In genomic region chr2:113500725-113501038, GRCh38 we compare ENCODE assay signal across 9 cellular contexts. TPM values are rescaled to one million over a fixed set of nuclear protein-coding genes. Genes with fewer than 3 reads are reported as not detected.
DNase-seq lines count a peak whose midpoint lies in the region; ATAC-seq and TF ChIP-seq lines count a peak whose summit lies in the region.
"Not testable (repeated sequence)": the region's sequence is repeated elsewhere in the genome, so short reads cannot be mapped to it uniquely, and the experiment has no call there.
"Had no signal": no experiment of that assay in that cellular context is flagged by ENCODE, and none has a peak within 500 bp of the region (broad histone marks: within the 10 kb centered on the region; RNA-seq: fewer than 3 reads in every experiment).

No MANE protein-coding gene starts in this region.

- POLR2A ChIA-PET in activated naive CD8-positive, alpha-beta T cell treated with anti-CD3 and anti-CD28 coated beads, Interleukin-2, amount 10 ng/mL, durations not matched to agents 7 days and 5 days (lab: Charles Lee) = not testable (repeated sequence)

- WGBS in esophagus muscularis mucosa = no CpG with 5 or more reads among the region's 8 CpGs

- H3K27ac Mint-ChIP-seq in CD4-positive, CD25-positive, alpha-beta regulatory T cell; activated naive CD8-positive, alpha-beta T cell treated with anti-CD3 and anti-CD28 coated beads, Interleukin-2, amount 10 ng/mL, durations not matched to agents 7 days and 5 days; natural killer cell treated with Interleukin-12 subunit alpha and Interleukin-12 subunit beta and Interleukin-15 and Interleukin-18, amount 100 ng/mL, for 72 hours: not testable (repeated sequence)

- H3K4me1 ChIP-seq in CD4-positive, CD25-positive, alpha-beta regulatory T cell (ENCODE audit: control insufficient read depth, insufficient read depth, low read length, poor library complexity, severe bottlenecking) = peaks cover 15% of the 10 kb centered on the region
- peaks cover 0 to 36% (median 27%) of the 10 kb centered on the region in 4 donors for H3K4me1 ChIP-seq in esophagus muscularis mucosa

- not testable (repeated sequence) for ATAC-seq in CD4-positive, CD25-positive, alpha-beta regulatory T cell (ENCODE audit: low read depth in 2 of 2); activated T-cell treated with anti-CD3 and anti-CD28 coated beads, Interleukin-2, amount 50 U/mL, for 4 hours; natural killer cell treated with Interleukin-12 subunit alpha and Interleukin-12 subunit beta and Interleukin-15 and Interleukin-18, amount 100 ng/mL, for 72 hours
- peak; percentile 31 for ATAC-seq in activated naive CD8-positive, alpha-beta T cell treated with anti-CD3 and anti-CD28 coated beads, Interleukin-2, amount 10 ng/mL, durations not matched to agents 7 days and 5 days (ENCODE audit: low read depth)

- peak in 1 of 3 donors; percentile 39 for DNase-seq in CD4-positive, CD25-positive, alpha-beta regulatory T cell
- peak; percentile 21 for DNase-seq in Jurkat, Clone E6-1 (ENCODE audit: low read depth, low spot score)
- DNase-seq in T-helper 9 cell (peak; percentile 40), esophagus muscularis mucosa (ENCODE audit: extremely low spot score) (peak; percentile 62)
- peak; percentile 7 for DNase-seq in activated T-cell treated with anti-CD3 and anti-CD28 coated beads, Interleukin-2, amount 50 U/mL, for 4 hours
- DNase-seq in activated naive CD8-positive, alpha-beta T cell treated with anti-CD3 and anti-CD28 coated beads, Interleukin-2, amount 10 ng/mL, durations not matched to agents 7 days and 5 days; natural killer cell treated with Interleukin-12 subunit alpha and Interleukin-12 subunit beta and Interleukin-15 and Interleukin-18, amount 100 ng/mL, for 72 hours (ENCODE audit: low spot score): not testable (repeated sequence)

- not testable (repeated sequence) for H3K27ac ChIP-seq in CD4-positive, CD25-positive, alpha-beta regulatory T cell (ENCODE audit: insufficient read depth, low read length, poor library complexity, severe bottlenecking); esophagus muscularis mucosa (replicated peaks in 1 of 4)

- peak overlapping the region in 3 of 4 donors; percentile 71 to 86 (median 74) for H3K4me3 Mint-ChIP-seq in CD4-positive, CD25-positive, alpha-beta regulatory T cell
- H3K4me3 Mint-ChIP-seq in activated T-cell treated with anti-CD3 and anti-CD28 coated beads, Interleukin-2, amount 50 U/mL, for 4 hours = not testable (repeated sequence)
- peak overlapping the region; percentile 63 for H3K4me3 Mint-ChIP-seq in activated naive CD8-positive, alpha-beta T cell treated with anti-CD3 and anti-CD28 coated beads, Interleukin-2, amount 10 ng/mL, durations not matched to agents 7 days and 5 days
- H3K4me3 Mint-ChIP-seq in natural killer cell treated with Interleukin-12 subunit alpha and Interleukin-12 subunit beta and Interleukin-15 and Interleukin-18, amount 100 ng/mL, for 72 hours = peak overlapping the region; percentile 50

- TF ChIP-seq POLR2A in esophagus muscularis mucosa (IDR thresholded peaks at IDR 0.05; ENCODE audit: low read depth) = not testable (repeated sequence)

- intact Hi-C loops in esophagus muscularis mucosa (cut with DNase I) = not testable (repeated sequence)

- not testable (repeated sequence) for H3K36me3 ChIP-seq in CD4-positive, CD25-positive, alpha-beta regulatory T cell (ENCODE audit: control insufficient read depth, insufficient read depth, low read length); esophagus muscularis mucosa

- not testable (repeated sequence) for H3K4me3 ChIP-seq in CD4-positive, CD25-positive, alpha-beta regulatory T cell (ENCODE audit: low read depth, low read length); Jurkat, Clone E6-1 (ENCODE audit: low read length); esophagus muscularis mucosa

- not testable (repeated sequence) for H3K36me3 Mint-ChIP-seq in CD4-positive, CD25-positive, alpha-beta regulatory T cell; activated T-cell treated with anti-CD3 and anti-CD28 coated beads, Interleukin-2, amount 50 U/mL, for 4 hours (ENCODE audit: insufficient read depth); activated naive CD8-positive, alpha-beta T cell treated with anti-CD3 and anti-CD28 coated beads, Interleukin-2, amount 10 ng/mL, durations not matched to agents 7 days and 5 days; natural killer cell treated with Interleukin-12 subunit alpha and Interleukin-12 subunit beta and Interleukin-15 and Interleukin-18, amount 100 ng/mL, for 72 hours

- not testable (repeated sequence) for TF ChIP-seq EP300 in esophagus muscularis mucosa (IDR thresholded peaks at IDR 0.05)

- not testable (repeated sequence) for H3K9me3 ChIP-seq in CD4-positive, CD25-positive, alpha-beta regulatory T cell (ENCODE audit: control insufficient read depth in 2 of 2, low read length in 2 of 2); esophagus muscularis mucosa

- TF ChIP-seq CTCF in esophagus muscularis mucosa (IDR thresholded peaks at IDR 0.05) = not testable (repeated sequence)

- H3K4me1 Mint-ChIP-seq in CD4-positive, CD25-positive, alpha-beta regulatory T cell = peaks cover 5 to 33% (median 5%) of the 10 kb centered on the region in 4 donors
- peaks cover 10% of the 10 kb centered on the region for H3K4me1 Mint-ChIP-seq in activated T-cell treated with anti-CD3 and anti-CD28 coated beads, Interleukin-2, amount 50 U/mL, for 4 hours (ENCODE audit: low read depth)
- peaks cover 12% of the 10 kb centered on the region for H3K4me1 Mint-ChIP-seq in activated naive CD8-positive, alpha-beta T cell treated with anti-CD3 and anti-CD28 coated beads, Interleukin-2, amount 10 ng/mL, durations not matched to agents 7 days and 5 days
- H3K4me1 Mint-ChIP-seq in natural killer cell treated with Interleukin-12 subunit alpha and Interleukin-12 subunit beta and Interleukin-15 and Interleukin-18, amount 100 ng/mL, for 72 hours (ENCODE audit: low read depth in 2 of 2) = peaks cover 12 to 14% of the 10 kb centered on the region in 2 donors

- H3K27me3 ChIP-seq in CD4-positive, CD25-positive, alpha-beta regulatory T cell (ENCODE audit: control insufficient read depth, insufficient read depth, low read length) = not testable (repeated sequence)
- peaks cover 0 to 59% (median 19%) of the 10 kb centered on the region in 4 donors for H3K27me3 ChIP-seq in esophagus muscularis mucosa

- H3K9me3 Mint-ChIP-seq in CD4-positive, CD25-positive, alpha-beta regulatory T cell; activated T-cell treated with anti-CD3 and anti-CD28 coated beads, Interleukin-2, amount 50 U/mL, for 4 hours; activated naive CD8-positive, alpha-beta T cell treated with anti-CD3 and anti-CD28 coated beads, Interleukin-2, amount 10 ng/mL, durations not matched to agents 7 days and 5 days; natural killer cell treated with Interleukin-12 subunit alpha and Interleukin-12 subunit beta and Interleukin-15 and Interleukin-18, amount 100 ng/mL, for 72 hours: not testable (repeated sequence)

- peaks cover 18% of the 10 kb centered on the region for H3K27me3 Mint-ChIP-seq in CD4-positive, CD25-positive, alpha-beta regulatory T cell
- H3K27me3 Mint-ChIP-seq in activated T-cell treated with anti-CD3 and anti-CD28 coated beads, Interleukin-2, amount 50 U/mL, for 4 hours (ENCODE audit: low read depth) = peaks cover 19% of the 10 kb centered on the region
- peaks cover 44% of the 10 kb centered on the region for H3K27me3 Mint-ChIP-seq in activated naive CD8-positive, alpha-beta T cell treated with anti-CD3 and anti-CD28 coated beads, Interleukin-2, amount 10 ng/mL, durations not matched to agents 7 days and 5 days
- peaks cover 18 to 24% of the 10 kb centered on the region in 2 donors for H3K27me3 Mint-ChIP-seq in natural killer cell treated with Interleukin-12 subunit alpha and Interleukin-12 subunit beta and Interleukin-15 and Interleukin-18, amount 100 ng/mL, for 72 hours

RNA-seq across cellular contexts. Expression of gene FOXD4L1, which starts 2.2 kb away (rescaled TPM):
- total RNA-seq in CD4-positive, CD25-positive, alpha-beta regulatory T cell = not detected
- under 1 TPM in 1 of 4 donors, not detected in 3; 0.32 TPM for polyA plus RNA-seq in CD4-positive, CD25-positive, alpha-beta regulatory T cell
- not detected for polyA plus RNA-seq in Jurkat, Clone E6-1 (2012; ENCODE audit: insufficient read depth, insufficient read length)
- total RNA-seq in activated T-cell treated with anti-CD3 and anti-CD28 coated beads, Interleukin-2, amount 50 U/mL, for 4 hours = under 1 TPM; 0.11 to 0.18 (median 0.16) TPM
- total RNA-seq in activated naive CD8-positive, alpha-beta T cell treated with anti-CD3 and anti-CD28 coated beads, Interleukin-2, amount 10 ng/mL, durations not matched to agents 7 days and 5 days = under 1 TPM; 0.14 to 0.47 TPM
- total RNA-seq in esophagus muscularis mucosa = under 1 TPM in 2 of 4 donors, not detected in 2; 0.17 to 0.42 TPM
- under 1 TPM; 0.17 to 0.31 TPM for total RNA-seq in natural killer cell treated with Interleukin-12 subunit alpha and Interleukin-12 subunit beta and Interleukin-15 and Interleukin-18, amount 100 ng/mL, for 72 hours
- total RNA-seq: A673, HT-29 had no signal
